ENCODE assay signal across 21 cellular contexts in genomic region chr14:90805662-90806548, GRCh38. TPM values are rescaled to one million over a fixed set of nuclear protein-coding genes. Genes with fewer than 3 reads are reported as not detected.
DNase-seq lines count a peak whose midpoint lies in the region; ATAC-seq and TF ChIP-seq lines count a peak whose summit lies in the region.
"Had no signal": no experiment of that assay in that cellular context is flagged by ENCODE, and none has a peak within 500 bp of the region (broad histone marks: within the 10 kb centered on the region; RNA-seq: fewer than 3 reads in every experiment).

No MANE protein-coding gene starts in this region.

- intact Hi-C loops in left cardiac atrium (cut with DNase I), result no loop called here
- intact Hi-C loops in ascending aorta (cut with DNase I), result no loop called here

- H3K27ac ChIP-seq in BLaER1, result no peak overlapping the region
- no peak overlapping the region for H3K27ac ChIP-seq in ascending aorta
- H3K27ac ChIP-seq: A549, PC-9 had no signal

- peak overlapping the region; percentile 31; the same call in 1 of the 2 replicates for H3K9ac ChIP-seq in BLaER1

- no peak for TF ChIP-seq CTCF in ascending aorta (IDR thresholded peaks at IDR 0.05)

- peaks cover 36% of the 10 kb centered on the region; the same call in 1 of the 2 replicates for H4K20me1 ChIP-seq in BLaER1

- H3K4me1 ChIP-seq in BLaER1, result peaks cover 92% of the 10 kb centered on the region
- H3K4me1 ChIP-seq in ascending aorta, result peaks cover 2 to 3% of the 10 kb centered on the region in 2 donors
- H3K4me1 ChIP-seq: A549, HAP-1 had no signal

- H3K27me3 ChIP-seq in BLaER1, result no peaks in the 10 kb centered on the region
- no peaks in the 10 kb centered on the region for H3K27me3 ChIP-seq in ascending aorta
- H3K27me3 ChIP-seq: upper lobe of left lung had no signal

- H3K9me3 ChIP-seq in BLaER1 (no peaks in the 10 kb centered on the region), ascending aorta (no peaks in the 10 kb centered on the region)
- H3K9me3 ChIP-seq: A549, HAP-1, upper lobe of left lung had no signal

- H3K36me3 ChIP-seq in BLaER1, result no peaks in the 10 kb centered on the region
- H3K36me3 ChIP-seq in ascending aorta, result no peaks in the 10 kb centered on the region
- H3K36me3 ChIP-seq: HAP-1, upper lobe of left lung had no signal

- DNase-seq in amniotic epithelial cell (ENCODE audit: low read depth) (peak; percentile 63), left cardiac atrium (peak; percentile 70), occipital lobe (lab: John Stamatoyannopoulos, UW) (peak; percentile 39), ascending aorta (ENCODE audit: low spot score in 2 of 2) (no peak)
- no peak for DNase-seq in stimulated activated CD4-positive, alpha-beta T cell treated with anti-CD3 and anti-CD28 coated beads, Interleukin-2, amount 100 ng/mL, for 24 hours
- DNase-seq: activated CD4-positive, alpha-beta T cell treated with anti-CD3 and anti-CD28 coated beads for 4 hours; activated naive CD4-positive, alpha-beta T cell treated with Interleukin-2 at 50 U/mL for 16 hours; CD4-positive, alpha-beta T cell; DND-41; Kasumi-1; NCI-H774; PC-9; stimulated activated CD4-positive, alpha-beta T cell treated with anti-CD3 and anti-CD28 coated beads, Interleukin-12 subunit alpha, Interleukin-12 subunit beta, amount 100 ng/mL, for 4 hours; T1000; upper lobe of left lung had no signal

- H3K4me3 ChIP-seq in BLaER1, result no peak overlapping the region
- H3K4me3 ChIP-seq in ascending aorta, result no peak overlapping the region
- H3K4me3 ChIP-seq: A549, HAP-1, PC-9, upper lobe of left lung had no signal

- ATAC-seq in left cardiac atrium (peak; percentile 46 to 69), HG03196 (IDR thresholded peaks at IDR 0.05; ENCODE audit: unreplicated experiment) (no peak), HG02571 (IDR thresholded peaks at IDR 0.05; ENCODE audit: unreplicated experiment) (no peak)
- ATAC-seq: A549; stimulated activated effector memory CD8-positive, alpha-beta T cell treated with anti-CD3 and anti-CD28 coated beads, Interleukin-12 subunit alpha, Interleukin-12 subunit beta, amount 100 ng/mL, for 72 hours had no signal

- H3K4me2 ChIP-seq in BLaER1, result peak overlapping the region; percentile 38
- H3K4me2 ChIP-seq: A549, PC-9 had no signal

RNA-seq across cellular contexts. Expression of gene TTC7B, which starts 10.3 kb away (rescaled TPM):
- total RNA-seq in left cardiac atrium (10 to 100 TPM; 61.9 to 76.5 TPM), occipital lobe (23.2 TPM), ascending aorta (18.5 TPM)

Comparison
In these comparisons a context has a peak if more than half of its experiments do, and no peak if none do; other contexts are left out.
1. DNase-seq: peak in amniotic epithelial cell (single experiment), left cardiac atrium (single experiment) and occipital lobe (single experiment); none in ascending aorta (0 of 2) and stimulated activated CD4-positive, alpha-beta T cell treated with anti-CD3 and anti-CD28 coated beads, Interleukin-2, amount 100 ng/mL, for 24 hours (0 of 2).
2. ATAC-seq: peak in left cardiac atrium (2 of 2); none in HG03196 (single experiment) and HG02571 (single experiment).